In genomic region chr19:35784401-35785086, GRCh38 we compare ENCODE assay signal across 16 cellular contexts. TPM values are rescaled to one million over a fixed set of nuclear protein-coding genes. Genes with fewer than 3 reads are reported as not detected.
"Had no signal": no experiment of that assay in that cellular context is flagged by ENCODE, and none has a peak within 500 bp of the region (broad histone marks: within the 10 kb centered on the region; RNA-seq: fewer than 3 reads in every experiment).

No MANE protein-coding gene starts in this region.

- H3K27ac ChIP-seq: prostate gland, right lobe of liver, tibial artery, vagina had no signal

- H3K9me3 ChIP-seq: mucosa of descending colon, prostate gland, right lobe of liver, tibial artery, vagina had no signal

- DNase-seq: activated CD4-positive, alpha-beta T cell treated with anti-CD3 and anti-CD28 coated beads for 1 hour; activated CD4-positive, alpha-beta T cell treated with anti-CD3 and anti-CD28 coated beads, Interleukin-2, amount 50 U/mL, for 48 hours; activated gamma-delta T cell; activated T-cell treated with anti-CD3 and anti-CD28 coated beads, Interleukin-2, amount 50 U/mL, for 4 hours; cerebellar nuclear complex; hypothalamus; left cardiac atrium; mammary epithelial cell; mucosa of descending colon; naive thymus-derived CD8-positive, alpha-beta T cell; occipital lobe; right lobe of liver; tibial artery had no signal

- H3K4me1 ChIP-seq: prostate gland, right lobe of liver, tibial artery, vagina had no signal

- H3K36me3 ChIP-seq: prostate gland, right lobe of liver had no signal

- H3K27me3 ChIP-seq: right lobe of liver, tibial artery, vagina had no signal

- H3K4me3 ChIP-seq: mucosa of descending colon, prostate gland, right lobe of liver, tibial artery, vagina had no signal

RNA-seq across cellular contexts. Expression of gene HSPB6, which starts 27.7 kb away (rescaled TPM):
- polyA plus RNA-seq: mammary epithelial cell; naive thymus-derived CD8-positive, alpha-beta T cell had no signal

RNA-seq across cellular contexts. Expression of gene PRODH2, which starts 28.1 kb away (rescaled TPM):
- polyA plus RNA-seq: esophagus; mammary epithelial cell; naive thymus-derived CD8-positive, alpha-beta T cell had no signal
